ENCODE assay signal across 17 cellular contexts in genomic region chr1:67404212-67404620, GRCh38.
DNase-seq lines count a peak whose midpoint lies in the region; ATAC-seq and TF ChIP-seq lines count a peak whose summit lies in the region.
"Had no signal": no experiment of that assay in that cellular context is flagged by ENCODE, and none has a peak within 500 bp of the region (broad histone marks: within the 10 kb centered on the region; RNA-seq: fewer than 3 reads in every experiment).

No MANE protein-coding gene starts in this region.

- H3K4me1 ChIP-seq in RWPE2 (ENCODE audit: insufficient read depth, poor library complexity, severe bottlenecking): peaks cover 14% of the 10 kb centered on the region

- DNase-seq in AG10803 (ENCODE audit: low read depth) (peak; percentile 14), ELR (ENCODE audit: low read depth) (peak; percentile 76), RWPE2 (ENCODE audit: low spot score) (no peak), fibroblast of mammary gland (ENCODE audit: low read depth) (peak; percentile 76), NCI-H524 treated with DMSO at 0.1 percent for 48 hours (lab: John Stamatoyannopoulos, UW) (no peak), NCI-H1436 treated with DMSO at 0.1 percent for 48 hours (lab: John Stamatoyannopoulos, UW) (no peak), retina (no peak)
- DNase-seq: C1 segment of cervical spinal cord; central memory CD4-positive, alpha-beta T cell; NCI-H2081 treated with DMSO at 0.1 percent for 48 hours; nephron progenitor cell; NK-92 treated with Interleukin-12 subunit alpha and Interleukin-12 subunit beta, amount 100 ng/mL, for 24 hours; stimulated activated naive CD8-positive, alpha-beta T cell treated with anti-CD3 and anti-CD28 coated beads, Interleukin-15, amount 100 ng/mL, for 72 hours had no signal

- no peak overlapping the region for H3K27ac ChIP-seq in RWPE2 (ENCODE audit: poor library complexity, severe bottlenecking)
- H3K27ac ChIP-seq: HL-60, skin epidermis had no signal

- TF ChIP-seq CTCF in AG10803 (conservative IDR thresholded peaks at IDR 0.05; ENCODE audit: low read length) (no peak), RWPE2 (IDR thresholded peaks at IDR 0.05; ENCODE audit: poor library complexity, severe bottlenecking) (no peak), fibroblast of mammary gland (conservative IDR thresholded peaks at IDR 0.05; ENCODE audit: control insufficient read depth, insufficient read depth, low read depth, low read length) (no peak)

- H3K9me3 ChIP-seq in RWPE2 (ENCODE audit: severe bottlenecking): no peaks in the 10 kb centered on the region

- H3K36me3 ChIP-seq in RWPE2 (ENCODE audit: low read depth): peaks cover 35% of the 10 kb centered on the region

- no peaks in the 10 kb centered on the region for H3K27me3 ChIP-seq in RWPE2 (ENCODE audit: insufficient read depth, poor library complexity, severe bottlenecking)

- no peak overlapping the region for H3K4me3 ChIP-seq in AG10803 (ENCODE audit: low read length)
- H3K4me3 ChIP-seq in RWPE2 (ENCODE audit: severe bottlenecking): no peak overlapping the region
- no peak overlapping the region for H3K4me3 ChIP-seq in fibroblast of mammary gland (ENCODE audit: control insufficient read depth, low read depth, low read length)
- H3K4me3 ChIP-seq: SK-N-MC, skin epidermis had no signal

- ATAC-seq in RWPE2 (ENCODE audit: low read depth): peak; percentile 7; the same call in 1 of the 3 replicates
- no peak for ATAC-seq in HG02642 (IDR thresholded peaks at IDR 0.05; ENCODE audit: poor library complexity, unreplicated experiment)
- ATAC-seq: stimulated activated naive CD8-positive, alpha-beta T cell treated with anti-CD3 and anti-CD28 coated beads, Interleukin-15, amount 100 ng/mL, for 72 hours had no signal

Comparison
In these comparisons a context has a peak if more than half of its experiments do, and no peak if none do; other contexts are left out.
1. DNase-seq: peak in AG10803 (single experiment), ELR (single experiment) and fibroblast of mammary gland (single experiment); none in RWPE2 (single experiment), NCI-H524 treated with DMSO at 0.1 percent for 48 hours (single experiment), NCI-H1436 treated with DMSO at 0.1 percent for 48 hours (single experiment) and retina (single experiment).